1 cellular context compared by ENCODE assay signal in the genomic region with DNA sequence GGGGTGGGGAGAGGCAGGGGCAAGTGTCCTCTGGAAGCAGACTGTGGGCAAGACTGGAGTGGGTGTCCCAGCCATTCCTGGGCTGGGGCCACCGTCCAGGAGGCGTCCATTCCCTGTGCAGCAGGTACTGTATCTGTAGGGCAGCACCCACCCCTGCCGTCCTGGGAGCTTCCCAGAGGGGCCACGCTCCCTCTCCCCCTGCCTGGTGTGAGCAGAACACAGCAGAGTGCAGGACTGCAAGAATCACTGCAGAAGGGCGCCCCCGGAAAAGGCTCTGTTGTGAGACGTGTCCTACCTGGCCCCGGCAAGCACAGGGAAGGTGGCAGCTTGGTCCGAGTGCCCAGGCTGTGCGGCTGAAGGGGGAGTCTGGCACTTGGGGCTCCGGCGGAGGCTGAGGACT.
TF ChIP-seq lines count a peak whose summit lies in the region.

No MANE protein-coding gene starts in this region.

TF ChIP-seq in IMR-90, 13 proteins besides CTCF, POLR2A, EP300 and RAD21 (continued from another document):
- TF ChIP-seq RFX5 (IDR thresholded peaks at IDR 0.05; ENCODE audit: low read depth, low read length) (no peak), SMC3 (IDR thresholded peaks at IDR 0.05; ENCODE audit: low read depth, low read length) (no peak), FOS (IDR thresholded peaks at IDR 0.05; ENCODE audit: low read depth, low read length) (no peak), NFE2L2 (IDR thresholded peaks at IDR 0.05; ENCODE audit: low read depth, low read length) (no peak), MXI1 (IDR thresholded peaks at IDR 0.05; ENCODE audit: borderline replicate concordance, low read depth, low read length) (no peak), RCOR1 (IDR thresholded peaks at IDR 0.05; ENCODE audit: insufficient replicate concordance, low read length) (no peak), MAZ (IDR thresholded peaks at IDR 0.05; ENCODE audit: borderline replicate concordance, low read depth, low read length) (no peak)
